8 cellular contexts compared by ENCODE assay signal in the genomic region with DNA sequence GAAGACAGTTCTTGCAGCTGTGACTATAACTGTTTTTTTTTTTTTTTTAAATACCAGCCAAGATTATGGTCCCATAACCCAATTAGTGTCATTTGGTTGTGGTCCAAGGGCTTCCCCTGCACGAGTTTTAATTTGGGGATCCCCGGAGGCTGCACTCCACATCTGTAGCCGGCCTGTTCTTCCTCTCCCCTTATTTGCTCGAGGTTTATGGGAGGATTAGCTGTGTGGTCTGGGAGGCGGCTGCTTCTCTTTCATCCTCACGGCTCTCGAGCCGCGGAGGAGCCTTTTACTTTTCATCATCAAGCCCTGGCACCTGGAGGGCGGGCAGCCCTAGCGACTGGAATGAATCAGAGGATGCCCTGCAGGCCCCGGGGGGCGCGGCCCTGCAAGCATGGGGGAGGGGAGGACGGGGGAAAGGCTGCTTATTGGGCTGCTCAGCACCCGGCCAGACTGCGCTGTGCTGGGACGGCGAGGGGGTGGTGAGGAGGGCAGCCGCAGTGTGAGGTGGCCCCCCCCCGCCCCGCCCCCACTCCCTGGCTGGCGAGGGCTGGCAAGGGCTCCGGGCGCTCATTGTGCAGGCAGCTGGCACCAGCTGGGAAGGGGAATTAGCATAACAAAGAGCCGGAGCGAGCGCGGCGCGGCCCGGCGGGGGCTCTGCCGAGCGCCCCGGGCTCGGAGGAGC. TPM values are rescaled to one million over a fixed set of nuclear protein-coding genes. Genes with fewer than 3 reads are reported as not detected.
DNase-seq lines count a peak whose midpoint lies in the region; ATAC-seq lines count a peak whose summit lies in the region.

No MANE protein-coding gene starts in this region.

- H3K4me1 ChIP-seq in effector memory CD4-positive, alpha-beta T cell (ENCODE audit: control insufficient read depth, insufficient read depth, low read length, poor library complexity, severe bottlenecking) = peaks cover 18% of the 10 kb centered on the region
- peaks cover 30% of the 10 kb centered on the region for H3K4me1 ChIP-seq in mesenchymal stem cell (ENCODE audit: control insufficient read depth, insufficient read depth, low read depth, low read length)

- peak overlapping the region; percentile 74 for H4K8ac ChIP-seq in mesenchymal stem cell (ENCODE audit: low read length)

- peak overlapping the region; percentile 93 for H2AFZ ChIP-seq in mesenchymal stem cell (ENCODE audit: low read depth, low read length)

- peak overlapping the region; percentile 37 to 88 for H3K18ac ChIP-seq in mesenchymal stem cell (ENCODE audit: low read depth in 1 of 2, low read length in 2 of 2)

- H2AK5ac ChIP-seq in mesenchymal stem cell (ENCODE audit: low read length, severe bottlenecking) = no peak overlapping the region

- H3K9me3 ChIP-seq in effector memory CD4-positive, alpha-beta T cell (ENCODE audit: control insufficient read depth, low read length) = no peaks in the 10 kb centered on the region
- H3K9me3 ChIP-seq in mesenchymal stem cell (ENCODE audit: control insufficient read depth, low read length) = no peaks in the 10 kb centered on the region

- no peaks in the 10 kb centered on the region for H3K79me1 ChIP-seq in mesenchymal stem cell (replicated peaks; ENCODE audit: low read length, poor library complexity, severe bottlenecking)

- no peaks in the 10 kb centered on the region for H3K36me3 ChIP-seq in effector memory CD4-positive, alpha-beta T cell (ENCODE audit: control insufficient read depth, insufficient read depth, low read length)
- H3K36me3 ChIP-seq in mesenchymal stem cell (ENCODE audit: control insufficient read depth in 1 of 2, insufficient read depth in 2 of 2, low read depth in 1 of 2, low read length in 2 of 2) = no peaks in the 10 kb centered on the region

- H4K91ac ChIP-seq in mesenchymal stem cell (ENCODE audit: low read length) = peak overlapping the region; percentile 90

- peak overlapping the region; percentile 41 for H3K4me3 ChIP-seq in effector memory CD4-positive, alpha-beta T cell (ENCODE audit: insufficient read depth, low read depth, low read length, poor library complexity, severe bottlenecking)
- H3K4me3 ChIP-seq in mesenchymal stem cell (ENCODE audit: insufficient read depth in 1 of 2, low read depth in 1 of 2, low read length in 2 of 2) = peak overlapping the region; percentile 43 to 72

- peak overlapping the region; percentile 80 for H2BK120ac ChIP-seq in mesenchymal stem cell (ENCODE audit: low read depth, low read length)

- peaks cover 43% of the 10 kb centered on the region for H3K27me3 ChIP-seq in effector memory CD4-positive, alpha-beta T cell (replicated peaks; ENCODE audit: control insufficient read depth, insufficient read depth, low read length, poor library complexity, severe bottlenecking)
- H3K27me3 ChIP-seq in mesenchymal stem cell (ENCODE audit: control insufficient read depth in 1 of 2, insufficient read depth in 1 of 2, low read length in 2 of 2) = peaks cover 0 to 55% of the 10 kb centered on the region in 2 experiments

- no peak overlapping the region for H3K27ac ChIP-seq in effector memory CD4-positive, alpha-beta T cell (ENCODE audit: insufficient read depth, low read length, poor library complexity, severe bottlenecking)
- H3K27ac ChIP-seq in mesenchymal stem cell (ENCODE audit: low read length, poor library complexity, severe bottlenecking) = peak overlapping the region; percentile 96
- H3K27ac ChIP-seq in temporal lobe (ENCODE audit: low read depth, low read length) = peak overlapping the region; percentile 83

- no peak overlapping the region for H3K23ac ChIP-seq in mesenchymal stem cell (ENCODE audit: low read length in 2 of 2)

- H3K9ac ChIP-seq in mesenchymal stem cell (ENCODE audit: low read length) = peak overlapping the region; percentile 46

- no peak for ATAC-seq in HG02798 (IDR thresholded peaks at IDR 0.05; ENCODE audit: poor library complexity, unreplicated experiment)

- no peak overlapping the region for H2BK15ac ChIP-seq in mesenchymal stem cell (ENCODE audit: low read depth, poor library complexity, severe bottlenecking)

- no peak overlapping the region for H3K14ac ChIP-seq in mesenchymal stem cell (ENCODE audit: low read length in 2 of 2)

- under 1% methylated on average over 26 of the region's 37 CpGs for WGBS in mesenchymal stem cell

- H3K4ac ChIP-seq in mesenchymal stem cell (ENCODE audit: low read depth in 1 of 2, low read length in 2 of 2) = peak overlapping the region; percentile 46 to 90

- peak overlapping the region in 1 of 2 experiments; percentile 96 for H2BK12ac ChIP-seq in mesenchymal stem cell (ENCODE audit: low read length in 2 of 2)

- peak; percentile 89 for DNase-seq in DMS79 treated with DMSO at 0.1 percent for 48 hours (lab: John Stamatoyannopoulos, UW)
- DNase-seq in LoVo (ENCODE audit: low spot score) = peak; percentile 65
- peak; percentile 74 for DNase-seq in SHP77 treated with DMSO at 0.1 percent for 48 hours (lab: John Stamatoyannopoulos, UW)
- no peak for DNase-seq in effector memory CD4-positive, alpha-beta T cell
- DNase-seq in mesenchymal stem cell = peak; percentile 60
- DNase-seq in stimulated activated naive CD4-positive, alpha-beta T cell (lab: John Stamatoyannopoulos, UW) = no peak

- H2BK5ac ChIP-seq in mesenchymal stem cell (ENCODE audit: low read depth, low read length, poor library complexity, severe bottlenecking) = peak overlapping the region; percentile 54

- H3K4me2 ChIP-seq in mesenchymal stem cell (ENCODE audit: low read length, poor library complexity, severe bottlenecking) = peak overlapping the region; percentile 90

RNA-seq across cellular contexts. Expression of a gene that starts 18.5 kb away (rescaled TPM):
- polyA plus RNA-seq in mesenchymal stem cell (2013, experiment 1 of 2) = 6.3 TPM
- polyA plus RNA-seq in mesenchymal stem cell (2013, experiment 2 of 2) = 5.7 TPM
- total RNA-seq in temporal lobe = 6.1 TPM

Comparison
In these comparisons a context has a peak if more than half of its experiments do, and no peak if none do; other contexts are left out.
1. DNase-seq: peak in DMS79 treated with DMSO at 0.1 percent for 48 hours (single experiment), LoVo (single experiment), SHP77 treated with DMSO at 0.1 percent for 48 hours (single experiment) and mesenchymal stem cell (single experiment); none in effector memory CD4-positive, alpha-beta T cell (0 of 3) and stimulated activated naive CD4-positive, alpha-beta T cell (0 of 6).